In genomic region chr10:5876181-5876768, GRCh38 we compare ENCODE assay signal across 11 cellular contexts. TPM values are rescaled to one million over a fixed set of nuclear protein-coding genes. Genes with fewer than 3 reads are reported as not detected.
DNase-seq lines count a peak whose midpoint lies in the region; TF ChIP-seq lines count a peak whose summit lies in the region.
"Had no signal": no experiment of that assay in that cellular context is flagged by ENCODE, and none has a peak within 500 bp of the region (broad histone marks: within the 10 kb centered on the region; RNA-seq: fewer than 3 reads in every experiment).

No MANE protein-coding gene starts in this region.

- TF ChIP-seq CTCF in AG09319 (IDR thresholded peaks at IDR 0.05; ENCODE audit: low read depth, low read length) (no peak), osteoblast (IDR thresholded peaks at IDR 0.05; ENCODE audit: extremely low read depth, low read depth, low read length) (no peak)

- H3K9me3 ChIP-seq in osteoblast (ENCODE audit: low read depth, low read length): no peaks in the 10 kb centered on the region

- H4K20me1 ChIP-seq in osteoblast (ENCODE audit: insufficient read depth, low read length): no peaks in the 10 kb centered on the region

- H3K79me2 ChIP-seq in osteoblast (ENCODE audit: insufficient read depth, low read length): no peaks in the 10 kb centered on the region

- DNase-seq in AG09319 (ENCODE audit: extremely low read depth, low read depth) (peak; percentile 84), NCI-H1694 treated with DMSO at 0.1 percent for 48 hours (lab: John Stamatoyannopoulos, UW) (peak; percentile 55), dedifferentiated amniotic fluid mesenchymal stem cell (ENCODE audit: extremely low spot score) (peak; percentile 85), osteoblast (ENCODE audit: insufficient read length, low spot score, missing footprints) (no peak), GOT3 (lab: John Stamatoyannopoulos, UW) (no peak), GM19238 (ENCODE audit: insufficient read length, low spot score) (no peak)
- no peak for DNase-seq in activated CD4-positive, CD25-positive, alpha-beta regulatory T cell (lab: John Stamatoyannopoulos, UW)
- DNase-seq in activated CD4-positive, CD25-positive, alpha-beta regulatory T cell treated with anti-CD3 and anti-CD28 coated beads, Interleukin-2, amount 50 U/mL, for 72 hours: no peak
- DNase-seq: NCI-H82, SHP77 treated with DMSO at 0.1 percent for 48 hours, small intestine had no signal

- H3K4me2 ChIP-seq in osteoblast (ENCODE audit: insufficient read depth, low read length): peak overlapping the region; percentile 73

- H3K4me1 ChIP-seq in osteoblast (ENCODE audit: insufficient read depth, low read length): peaks cover 17% of the 10 kb centered on the region

- H3K27ac ChIP-seq in osteoblast (ENCODE audit: low read depth, low read length): peak overlapping the region; percentile 75

- H3K36me3 ChIP-seq in osteoblast (ENCODE audit: insufficient read depth, low read length): peaks cover 15% of the 10 kb centered on the region

- H3K4me3 ChIP-seq in osteoblast (ENCODE audit: insufficient read depth, low read length): peak overlapping the region; percentile 50

- peak overlapping the region; percentile 32 for H2AFZ ChIP-seq in osteoblast (ENCODE audit: low read length)

- H3K27me3 ChIP-seq in osteoblast (ENCODE audit: insufficient read depth, low read length): no peaks in the 10 kb centered on the region

RNA-seq across cellular contexts. Expression of gene ANKRD16, which starts 13.4 kb away (rescaled TPM):
- total RNA-seq in osteoblast: 7.2 and 9.4 TPM in 2 replicates

RNA-seq across cellular contexts. Expression of gene FBH1, which starts 13.8 kb away (rescaled TPM):
- total RNA-seq in osteoblast: 80.2 and 93.7 TPM in 2 replicates

Comparison
In these comparisons a context has a peak if more than half of its experiments do, and no peak if none do; other contexts are left out.
1. DNase-seq: peak in AG09319 (single experiment), NCI-H1694 treated with DMSO at 0.1 percent for 48 hours (single experiment) and dedifferentiated amniotic fluid mesenchymal stem cell (single experiment); none in osteoblast (single experiment), activated CD4-positive, CD25-positive, alpha-beta regulatory T cell (0 of 4), GOT3 (single experiment), GM19238 (single experiment) and activated CD4-positive, CD25-positive, alpha-beta regulatory T cell treated with anti-CD3 and anti-CD28 coated beads, Interleukin-2, amount 50 U/mL, for 72 hours (single experiment).